ENCODE assay signal across 8 cellular contexts in the genomic region with DNA sequence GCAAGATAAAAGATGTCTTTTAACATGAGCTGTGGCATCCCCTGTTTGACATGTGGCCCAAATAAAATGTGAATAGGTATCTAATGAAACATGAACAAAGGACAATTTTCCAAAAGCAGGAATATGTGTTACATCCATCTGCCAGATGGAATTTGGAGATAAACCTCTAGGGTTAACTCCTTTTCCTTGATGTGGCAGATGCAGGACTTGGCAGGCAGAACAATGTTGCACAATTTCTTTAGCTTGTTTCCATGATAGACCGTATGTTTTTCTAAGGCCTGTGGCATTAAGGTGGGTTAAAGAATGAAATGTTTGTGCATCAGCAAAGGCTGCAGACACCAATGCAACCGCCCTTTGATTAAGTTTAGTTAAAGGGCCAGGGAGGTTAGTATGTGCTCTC. TPM values are rescaled to one million over a fixed set of nuclear protein-coding genes. Genes with fewer than 3 reads are reported as not detected.
A peak's percentile ranks its signal among the peaks of the same experiment; 100 is the strongest.
DNase-seq lines count a peak whose midpoint lies in the region; ATAC-seq and TF ChIP-seq lines count a peak whose summit lies in the region.
"Not testable (repeated sequence)": the region's sequence is repeated elsewhere in the genome, so short reads cannot be mapped to it uniquely, and the experiment has no call there.
"Had no signal": no experiment of that assay in that cellular context is flagged by ENCODE, and none has a peak within 500 bp of the region (broad histone marks: within the 10 kb centered on the region; RNA-seq: fewer than 3 reads in every experiment).

No MANE protein-coding gene starts in this region.

- not testable (repeated sequence) for H4K5ac ChIP-seq in IMR-90 (ENCODE audit: low read depth, low read length)

- not testable (repeated sequence) for H3K36me3 ChIP-seq in IMR-90 (ENCODE audit: control insufficient read depth, insufficient read depth, low read length); adipocyte (ENCODE audit: control insufficient read depth, insufficient read depth, low read length, severe bottlenecking)

- not testable (repeated sequence) for H3K27ac ChIP-seq in IMR-90 (ENCODE audit: insufficient read depth, low read length)

- not testable (repeated sequence) for H2BK15ac ChIP-seq in IMR-90 (ENCODE audit: low read depth, low read length)

- H3K9me1 ChIP-seq in IMR-90 (ENCODE audit: insufficient read depth, low read length) = not testable (repeated sequence)

- H3K4me1 ChIP-seq in IMR-90 (ENCODE audit: control insufficient read depth, insufficient read depth, low read length); adipocyte (ENCODE audit: control insufficient read depth, insufficient read depth, low read length): not testable (repeated sequence)

- not testable (repeated sequence) for H3K9ac ChIP-seq in IMR-90 (ENCODE audit: low read depth, low read length); adipocyte (ENCODE audit: low read length)

- not testable (repeated sequence) for TF ChIP-seq CTCF in IMR-90 (conservative IDR thresholded peaks at IDR 0.05; ENCODE audit: low read depth, low read length); cardiac fibroblast (IDR thresholded peaks at IDR 0.05; ENCODE audit: low read depth, low read length); fibroblast of villous mesenchyme (IDR thresholded peaks at IDR 0.05; ENCODE audit: insufficient read depth, low read depth, low read length)

- not testable (repeated sequence) for H3K27me3 ChIP-seq in IMR-90 (ENCODE audit: control insufficient read depth, insufficient read depth, low read length); adipocyte (replicated peaks; ENCODE audit: control insufficient read depth, insufficient read depth, low read length)

- not testable (repeated sequence) for H3K4me2 ChIP-seq in IMR-90 (ENCODE audit: low read depth, low read length)

- H2BK20ac ChIP-seq in IMR-90 (ENCODE audit: low read depth, low read length) = not testable (repeated sequence)

- not testable (repeated sequence) for H2AK5ac ChIP-seq in IMR-90 (ENCODE audit: low read depth, low read length)

- not testable (repeated sequence) for H4K91ac ChIP-seq in IMR-90 (ENCODE audit: insufficient read depth, low read depth, low read length)

- not testable (repeated sequence) for H4K8ac ChIP-seq in IMR-90 (ENCODE audit: low read depth in 2 of 2, low read length in 2 of 2)

- not testable (repeated sequence) for H3K56ac ChIP-seq in IMR-90 (ENCODE audit: extremely low read depth, insufficient read depth, low read length)

- H3K4me3 ChIP-seq in IMR-90 (ENCODE audit: insufficient read depth, low read depth, low read length); adipocyte (ENCODE audit: low read length); cardiac fibroblast (replicated peaks in 1 of 2; ENCODE audit: low read depth in 2 of 2, low read length in 2 of 2); fibroblast of villous mesenchyme (ENCODE audit: low read depth, low read length): not testable (repeated sequence)

- not testable (repeated sequence) for H2BK120ac ChIP-seq in IMR-90 (ENCODE audit: low read depth, low read length)

- in situ Hi-C loops in IMR-90 (cut with MboI; ENCODE audit: low sequenced_read_pairs) = not testable (repeated sequence)

- H3K9me3 ChIP-seq in IMR-90 (ENCODE audit: control insufficient read depth, insufficient read depth, low read length) = not testable (repeated sequence)
- peaks cover 11% of the 10 kb centered on the region for H3K9me3 ChIP-seq in adipocyte (ENCODE audit: control insufficient read depth, low read length)

- POLR2A ChIA-PET in IMR-90 (lab: Charles Lee; ENCODE audit: unreplicated experiment) = not testable (repeated sequence)

- H3K4ac ChIP-seq in IMR-90 (ENCODE audit: low read depth, low read length) = not testable (repeated sequence)

- CTCF ChIA-PET in IMR-90 (lab: Yijun Ruan, JAX) = not testable (repeated sequence)

- not testable (repeated sequence) for TF ChIP-seq RAD21 in IMR-90 (IDR thresholded peaks at IDR 0.05; ENCODE audit: low read length)

- not testable (repeated sequence) for ATAC-seq in IMR-90 (ENCODE audit: low read depth)

- WGBS in IMR-90 (ENCODE audit: extremely low coverage in 2 of 2, insufficient read length in 1 of 2), 2 experiments = no CpG with 5 or more reads among the region's 2 CpGs

- H3K79me1 ChIP-seq in IMR-90 (ENCODE audit: low read depth in 1 of 2, low read length in 2 of 2) = not testable (repeated sequence)

- H2AFZ ChIP-seq in IMR-90 (replicated peaks; ENCODE audit: low read length, poor library complexity) = not testable (repeated sequence)

- H4K20me1 ChIP-seq in IMR-90 (ENCODE audit: insufficient read depth, low read length) = not testable (repeated sequence)

- TF ChIP-seq POLR2A in IMR-90 (IDR thresholded peaks at IDR 0.05; ENCODE audit: low read depth, low read length) = not testable (repeated sequence)

- H2AK9ac ChIP-seq in IMR-90 (replicated peaks; ENCODE audit: low read depth, low read length, poor library complexity) = not testable (repeated sequence)

- intact Hi-C loops in IMR-90 (cut with micrococcal nuclease) = not testable (repeated sequence)

- H3K23ac ChIP-seq in IMR-90 (ENCODE audit: low read depth, low read length) = not testable (repeated sequence)

- DNase-seq in IMR-90 (peak; percentile 40), NCI-H2171 (lab: John Stamatoyannopoulos, UW) (peak; percentile 5), adipocyte (ENCODE audit: low read depth) (peak; percentile 53), cardiac fibroblast (ENCODE audit: low read depth in 2 of 2) (peak; percentile 32 to 34), fibroblast of gingiva (ENCODE audit: low read depth) (peak; percentile 4), fibroblast of villous mesenchyme (ENCODE audit: low read depth) (peak; percentile 67)

- not testable (repeated sequence) for H2BK5ac ChIP-seq in IMR-90 (ENCODE audit: low read depth, low read length, poor library complexity, severe bottlenecking)

- not testable (repeated sequence) for BruUV-seq in IMR-90 (replicated peaks; lab: Mats Ljungman, UMichigan)

- H3K14ac ChIP-seq in IMR-90 (replicated peaks; ENCODE audit: low read depth, low read length) = not testable (repeated sequence)

- dilution Hi-C loops in IMR-90 (cut with HindIII; ENCODE audit: low sequenced_read_pairs, unreplicated experiment) = not testable (repeated sequence)

- not testable (repeated sequence) for H3K18ac ChIP-seq in IMR-90 (ENCODE audit: low read depth, low read length)

TF ChIP-seq in IMR-90, 13 proteins besides CTCF, POLR2A, EP300 and RAD21:
- TF ChIP-seq CEBPB (IDR thresholded peaks at IDR 0.05; ENCODE audit: low read depth, low read length) = peak; percentile 78

RNA-seq across cellular contexts. Expression of gene DRP2, which starts 34.7 kb away (rescaled TPM):
- total RNA-seq in IMR-90 (2012; rRNA removed) = 6.9 and 7.0 TPM in 2 replicates
- polyA plus RNA-seq in IMR-90 (2012; rRNA removed) = 6.4 and 7.9 TPM in 2 replicates
- 2.2 and 2.4 TPM in 2 replicates for polyA plus RNA-seq in IMR-90 (2012; cell fraction: cytosol; rRNA removed)
- polyA plus RNA-seq in IMR-90 (2012; cell fraction: nucleus; rRNA removed; ENCODE audit: low replicate concordance) = 17.0 and 27.1 TPM in 2 replicates
- total RNA-seq in fibroblast of villous mesenchyme = 0.97 and 2.6 TPM in 2 replicates
- total RNA-seq: B cell; CD8-positive, alpha-beta T cell had no signal

Comparison
In these comparisons a context has a peak if more than half of its experiments do, and no peak if none do; other contexts are left out.
1. DNase-seq: peak in every context shown above with its lines; median percentile 67 in fibroblast of villous mesenchyme; 53 in adipocyte; 40 in IMR-90; 33 in cardiac fibroblast; 5 in NCI-H2171; 4 in fibroblast of gingiva.